Comparison of ENCODE assay signal across 8 cellular contexts in the genomic region with DNA sequence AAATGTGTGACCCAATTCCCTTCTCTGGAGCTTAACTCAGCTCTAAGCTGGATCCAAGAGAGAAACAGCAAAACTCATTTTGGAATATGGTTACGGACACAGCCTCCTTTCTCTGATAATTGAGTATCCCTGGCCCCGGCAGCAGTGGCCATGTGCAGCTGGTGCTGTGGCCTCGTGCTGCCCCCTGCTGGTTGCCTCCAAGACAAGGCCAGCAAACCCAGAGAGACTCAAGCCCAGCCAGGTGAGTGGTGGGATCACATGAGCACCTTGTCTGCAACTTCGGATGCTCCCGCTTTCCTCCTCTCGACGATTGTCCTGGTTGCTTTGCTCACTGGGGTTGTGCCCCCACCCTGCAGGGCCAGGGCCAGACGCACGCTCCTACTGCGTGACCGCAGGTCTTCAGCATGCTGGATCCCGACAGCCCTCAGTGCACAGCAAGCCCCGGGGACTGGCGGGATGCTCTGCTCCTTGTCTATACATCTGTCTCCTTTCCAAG.
DNase-seq lines count a peak whose midpoint lies in the region; ATAC-seq and TF ChIP-seq lines count a peak whose summit lies in the region.

No MANE protein-coding gene starts in this region.

- TF ChIP-seq CTCF in GM12864 (IDR thresholded peaks at IDR 0.05; ENCODE audit: low read depth, low read length, missing control alignments) (peak; percentile 94), VCaP (conservative IDR thresholded peaks at IDR 0.05) (peak; percentile 90)

- H3K27ac ChIP-seq in VCaP, result no peak overlapping the region

- H3K9me3 ChIP-seq in HAP-1, result no peaks in the 10 kb centered on the region

- H3K4me3 ChIP-seq in GM12864 (ENCODE audit: low read depth, low read length) (no peak overlapping the region), HAP-1 (no peak overlapping the region)

- no peak for ATAC-seq in HG03025 (IDR thresholded peaks at IDR 0.05; ENCODE audit: low FRiP score, unreplicated experiment)

- DNase-seq in GM12864 (ENCODE audit: low read depth), result peak; percentile 15
- peak; percentile 56 to 89 for DNase-seq in HAP-1 (ENCODE audit: low spot score in 2 of 2)
- peak; percentile 49 for DNase-seq in NAMALWA (ENCODE audit: low spot score)
- DNase-seq in brain pericyte (ENCODE audit: low read depth, low spot score), result peak; percentile 17
- DNase-seq in iPS-NIHi7 (ENCODE audit: extremely low spot score), result peak; percentile 92
- peak; percentile 65 to 72 (median 71) for DNase-seq in stimulated activated CD4-positive, alpha-beta T cell treated with anti-CD3 and anti-CD28 coated beads, Interleukin-12 subunit alpha, Interleukin-12 subunit beta, amount 100 ng/mL, for 48 hours (ENCODE audit: low read depth in 2 of 3, low spot score in 1 of 3)

- in situ Hi-C loops in HAP-1 (cut with MboI; ENCODE audit: low sequenced_read_pairs), result loop anchor here (5.0 to 25.0 kb wide), 2 partner anchors 367 to 542 kb away; a partner anchor contains a TSS

- H3K27me3 ChIP-seq in HAP-1 (ENCODE audit: low read depth), result peaks cover 4% of the 10 kb centered on the region; the same call in 1 of the 2 replicates

- H3K36me3 ChIP-seq in HAP-1 (replicated peaks), result no peaks in the 10 kb centered on the region

- no peaks in the 10 kb centered on the region for H3K4me1 ChIP-seq in HAP-1

Comparison
In these comparisons a context has a peak if more than half of its experiments do, and no peak if none do; other contexts are left out.
1. DNase-seq: peak in every context shown above with its lines; median percentile 92 in iPS-NIHi7; 72 in HAP-1; 71 in stimulated activated CD4-positive, alpha-beta T cell treated with anti-CD3 and anti-CD28 coated beads, Interleukin-12 subunit alpha, Interleukin-12 subunit beta, amount 100 ng/mL, for 48 hours; 49 in NAMALWA; 17 in brain pericyte; 15 in GM12864.